In the genomic region with DNA sequence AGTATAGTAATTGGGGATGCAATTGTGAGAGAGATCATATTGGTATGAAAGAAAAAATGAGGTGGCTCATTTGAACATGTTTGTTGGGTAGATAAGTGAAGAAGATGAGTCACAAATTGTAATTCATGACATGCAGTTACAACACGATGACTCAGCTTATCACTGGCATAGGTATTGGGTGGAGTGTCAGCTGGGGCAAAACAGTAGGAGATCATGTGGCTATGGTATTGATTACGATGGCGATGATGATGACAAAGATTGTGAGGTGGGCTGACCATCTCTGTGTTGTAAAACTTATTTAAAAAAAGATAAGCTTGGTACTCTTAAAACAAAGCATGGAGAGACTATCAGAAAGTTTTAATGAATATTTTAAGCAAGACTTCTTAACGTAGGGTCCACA, we compare ENCODE assay signal across 1 cellular context.
A peak's percentile ranks its signal among the peaks of the same experiment; 100 is the strongest.
TF ChIP-seq lines count a peak whose summit lies in the region.

No MANE protein-coding gene starts in this region.

TF ChIP-seq in HepG2, 621 proteins besides CTCF, POLR2A, EP300 and RAD21 (continued from another document):
- TF ChIP-seq, protein P1, sequence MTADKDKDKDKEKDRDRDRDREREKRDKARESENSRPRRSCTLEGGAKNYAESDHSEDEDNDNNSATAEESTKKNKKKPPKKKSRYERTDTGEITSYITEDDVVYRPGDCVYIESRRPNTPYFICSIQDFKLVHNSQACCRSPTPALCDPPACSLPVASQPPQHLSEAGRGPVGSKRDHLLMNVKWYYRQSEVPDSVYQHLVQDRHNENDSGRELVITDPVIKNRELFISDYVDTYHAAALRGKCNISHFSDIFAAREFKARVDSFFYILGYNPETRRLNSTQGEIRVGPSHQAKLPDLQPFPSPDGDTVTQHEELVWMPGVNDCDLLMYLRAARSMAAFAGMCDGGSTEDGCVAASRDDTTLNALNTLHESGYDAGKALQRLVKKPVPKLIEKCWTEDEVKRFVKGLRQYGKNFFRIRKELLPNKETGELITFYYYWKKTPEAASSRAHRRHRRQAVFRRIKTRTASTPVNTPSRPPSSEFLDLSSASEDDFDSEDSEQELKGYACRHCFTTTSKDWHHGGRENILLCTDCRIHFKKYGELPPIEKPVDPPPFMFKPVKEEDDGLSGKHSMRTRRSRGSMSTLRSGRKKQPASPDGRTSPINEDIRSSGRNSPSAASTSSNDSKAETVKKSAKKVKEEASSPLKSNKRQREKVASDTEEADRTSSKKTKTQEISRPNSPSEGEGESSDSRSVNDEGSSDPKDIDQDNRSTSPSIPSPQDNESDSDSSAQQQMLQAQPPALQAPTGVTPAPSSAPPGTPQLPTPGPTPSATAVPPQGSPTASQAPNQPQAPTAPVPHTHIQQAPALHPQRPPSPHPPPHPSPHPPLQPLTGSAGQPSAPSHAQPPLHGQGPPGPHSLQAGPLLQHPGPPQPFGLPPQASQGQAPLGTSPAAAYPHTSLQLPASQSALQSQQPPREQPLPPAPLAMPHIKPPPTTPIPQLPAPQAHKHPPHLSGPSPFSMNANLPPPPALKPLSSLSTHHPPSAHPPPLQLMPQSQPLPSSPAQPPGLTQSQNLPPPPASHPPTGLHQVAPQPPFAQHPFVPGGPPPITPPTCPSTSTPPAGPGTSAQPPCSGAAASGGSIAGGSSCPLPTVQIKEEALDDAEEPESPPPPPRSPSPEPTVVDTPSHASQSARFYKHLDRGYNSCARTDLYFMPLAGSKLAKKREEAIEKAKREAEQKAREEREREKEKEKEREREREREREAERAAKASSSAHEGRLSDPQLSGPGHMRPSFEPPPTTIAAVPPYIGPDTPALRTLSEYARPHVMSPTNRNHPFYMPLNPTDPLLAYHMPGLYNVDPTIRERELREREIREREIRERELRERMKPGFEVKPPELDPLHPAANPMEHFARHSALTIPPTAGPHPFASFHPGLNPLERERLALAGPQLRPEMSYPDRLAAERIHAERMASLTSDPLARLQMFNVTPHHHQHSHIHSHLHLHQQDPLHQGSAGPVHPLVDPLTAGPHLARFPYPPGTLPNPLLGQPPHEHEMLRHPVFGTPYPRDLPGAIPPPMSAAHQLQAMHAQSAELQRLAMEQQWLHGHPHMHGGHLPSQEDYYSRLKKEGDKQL (CRISPR knock-in tag; IDR thresholded peaks at IDR 0.05; ENCODE audit: low read depth): no peak
- TF ChIP-seq CREB1 (IDR thresholded peaks at IDR 0.05) (peak; percentile 47; the same call in 1 of the 2 replicates), CREB1 (CRISPR knock-in tag; IDR thresholded peaks at IDR 0.05) (no peak), ZBTB21 (CRISPR knock-in tag; IDR thresholded peaks at IDR 0.05) (no peak), SOX13 (IDR thresholded peaks at IDR 0.05) (no peak), SOX13 (CRISPR knock-in tag; conservative IDR thresholded peaks at IDR 0.05 in 1 of 2, IDR thresholded peaks at IDR 0.05 in 1 of 2) (no peak), MAFK (conservative IDR thresholded peaks at IDR 0.05 in 1 of 2, IDR thresholded peaks at IDR 0.05 in 1 of 2; ENCODE audit: low read length in 2 of 2) (peak; percentile 59 to 68), SIX4 (CRISPR knock-in tag; IDR thresholded peaks at IDR 0.05) (no peak), CBX5 (CRISPR knock-in tag; IDR thresholded peaks at IDR 0.05; ENCODE audit: borderline replicate concordance) (no peak), NFE2L2 (IDR thresholded peaks at IDR 0.05; ENCODE audit: low read length) (peak; percentile 63; the same call in 1 of the 2 replicates), ZNF260 (CRISPR knock-in tag; IDR thresholded peaks at IDR 0.05; ENCODE audit: borderline replicate concordance, low read depth) (no peak)
